In genomic region chr11:130449996-130450419, GRCh38 we compare ENCODE assay signal across 8 cellular contexts. TPM values are rescaled to one million over a fixed set of nuclear protein-coding genes. Genes with fewer than 3 reads are reported as not detected.
DNase-seq lines count a peak whose midpoint lies in the region; ATAC-seq and TF ChIP-seq lines count a peak whose summit lies in the region.

No MANE protein-coding gene starts in this region.

- H2BK5ac ChIP-seq in neuronal stem cell (ENCODE audit: low read length): no peak overlapping the region

- H3K9ac ChIP-seq in neuronal stem cell (ENCODE audit: low read depth, low read length, poor library complexity): no peak overlapping the region

- no peak overlapping the region for H3K14ac ChIP-seq in neuronal stem cell (ENCODE audit: low read length)

- no CpG with 5 or more reads among the region's 29 CpGs for WGBS in neuronal stem cell (ENCODE audit: extremely low coverage in 2 of 2, insufficient read length in 2 of 2, insufficient replicate concordance in 1 of 2), 2 donors

- no peak overlapping the region for H4K8ac ChIP-seq in neuronal stem cell (ENCODE audit: low read depth, low read length)

- H3K4me2 ChIP-seq in neuronal stem cell (ENCODE audit: insufficient read depth, low read length, poor library complexity, severe bottlenecking): peak overlapping the region; percentile 97

- H3K4me3 ChIP-seq in AG09309 (ENCODE audit: control insufficient read depth, low read depth, low read length) (no peak overlapping the region), neuronal stem cell (ENCODE audit: low read length in 2 of 2) (peak overlapping the region; percentile 56 to 86)

- no peak for DNase-seq in AG09309 (ENCODE audit: low read depth)
- DNase-seq in head of caudate nucleus: peak in 23 of 42 donors; percentile 21 to 66 (median 36)
- DNase-seq in neuronal stem cell (ENCODE audit: low spot score): no peak
- DNase-seq in inferior parietal cortex (ENCODE audit: extremely low spot score): no peak
- no peak for DNase-seq in H4 (ENCODE audit: low spot score)

- peak; percentile 9 for TF ChIP-seq CTCF in AG09309 (IDR thresholded peaks at IDR 0.05; ENCODE audit: control insufficient read depth, insufficient read depth, low read depth, low read length, missing control alignments)

- intact Hi-C loops in head of caudate nucleus (cut with DNase I): loop anchor here (10.0 kb wide), 1 partner anchor 155 kb away; no protein-coding TSS in a partner anchor

- H2AK5ac ChIP-seq in neuronal stem cell (ENCODE audit: low read depth, low read length): no peak overlapping the region

- no peak overlapping the region for H3K23ac ChIP-seq in neuronal stem cell (ENCODE audit: low read depth, low read length, poor library complexity)

- no peak overlapping the region for H2BK12ac ChIP-seq in neuronal stem cell (ENCODE audit: low read length)

- ATAC-seq in SK-N-SH treated with all-trans-retinoic acid at 6 μM for 48 hours: peak; percentile 12
- no peak for ATAC-seq in HG03159 (IDR thresholded peaks at IDR 0.05; ENCODE audit: unreplicated experiment)
- no peak for ATAC-seq in GM18511 (IDR thresholded peaks at IDR 0.05; ENCODE audit: unreplicated experiment)

- no peaks in the 10 kb centered on the region for H3K36me3 ChIP-seq in neuronal stem cell (replicated peaks in 1 of 2; ENCODE audit: control insufficient read depth in 2 of 2, insufficient read depth in 2 of 2, low read length in 2 of 2)

- H3K27ac ChIP-seq in neuronal stem cell (replicated peaks; ENCODE audit: low read length): no peak overlapping the region

- peaks cover 0 to 47% (median 21%) of the 10 kb centered on the region in 3 experiments for H3K27me3 ChIP-seq in neuronal stem cell (ENCODE audit: control insufficient read depth in 3 of 3, insufficient read depth in 3 of 3, low read depth in 1 of 3, low read length in 3 of 3)

- no peak overlapping the region for H3K4ac ChIP-seq in neuronal stem cell (ENCODE audit: low read length)

- H3K18ac ChIP-seq in neuronal stem cell (ENCODE audit: low read length): no peak overlapping the region

- H3K79me1 ChIP-seq in neuronal stem cell (ENCODE audit: low read depth, low read length): no peaks in the 10 kb centered on the region

- H2BK120ac ChIP-seq in neuronal stem cell (ENCODE audit: low read depth, low read length): no peak overlapping the region

- H2BK15ac ChIP-seq in neuronal stem cell (ENCODE audit: low read length): no peak overlapping the region

- H2AFZ ChIP-seq in neuronal stem cell (ENCODE audit: low read length): peak overlapping the region; percentile 99

- peaks cover 12 to 14% of the 10 kb centered on the region in 2 donors for H3K4me1 ChIP-seq in neuronal stem cell (ENCODE audit: control insufficient read depth in 2 of 2, insufficient read depth in 1 of 2, low read depth in 1 of 2, low read length in 2 of 2)

- no peaks in the 10 kb centered on the region for H3K9me3 ChIP-seq in neuronal stem cell (replicated peaks in 1 of 2; ENCODE audit: control insufficient read depth in 2 of 2, insufficient read depth in 1 of 2, low read depth in 1 of 2, low read length in 2 of 2)

- H4K91ac ChIP-seq in neuronal stem cell (ENCODE audit: low read depth, low read length, poor library complexity): no peak overlapping the region

TF ChIP-seq in SK-N-SH treated with all-trans-retinoic acid at 6 μM for 48 hours, 23 proteins besides CTCF, POLR2A, EP300 and RAD21:
- TF ChIP-seq ESRRG (CRISPR knock-in tag; IDR thresholded peaks at IDR 0.05) (no peak), GLIS3 (CRISPR knock-in tag; IDR thresholded peaks at IDR 0.05) (no peak), ZFP30 (CRISPR knock-in tag; IDR thresholded peaks at IDR 0.05) (no peak), TOX (CRISPR knock-in tag; IDR thresholded peaks at IDR 0.05; ENCODE audit: borderline replicate concordance) (no peak), ZNF565 (CRISPR knock-in tag; conservative IDR thresholded peaks at IDR 0.05; ENCODE audit: low read depth) (no peak), CREB5 (CRISPR knock-in tag; IDR thresholded peaks at IDR 0.05; ENCODE audit: low read depth) (no peak), OSR1 (CRISPR knock-in tag; IDR thresholded peaks at IDR 0.05) (no peak), RARB (CRISPR knock-in tag; IDR thresholded peaks at IDR 0.05) (no peak)
- TF ChIP-seq, protein P1, sequence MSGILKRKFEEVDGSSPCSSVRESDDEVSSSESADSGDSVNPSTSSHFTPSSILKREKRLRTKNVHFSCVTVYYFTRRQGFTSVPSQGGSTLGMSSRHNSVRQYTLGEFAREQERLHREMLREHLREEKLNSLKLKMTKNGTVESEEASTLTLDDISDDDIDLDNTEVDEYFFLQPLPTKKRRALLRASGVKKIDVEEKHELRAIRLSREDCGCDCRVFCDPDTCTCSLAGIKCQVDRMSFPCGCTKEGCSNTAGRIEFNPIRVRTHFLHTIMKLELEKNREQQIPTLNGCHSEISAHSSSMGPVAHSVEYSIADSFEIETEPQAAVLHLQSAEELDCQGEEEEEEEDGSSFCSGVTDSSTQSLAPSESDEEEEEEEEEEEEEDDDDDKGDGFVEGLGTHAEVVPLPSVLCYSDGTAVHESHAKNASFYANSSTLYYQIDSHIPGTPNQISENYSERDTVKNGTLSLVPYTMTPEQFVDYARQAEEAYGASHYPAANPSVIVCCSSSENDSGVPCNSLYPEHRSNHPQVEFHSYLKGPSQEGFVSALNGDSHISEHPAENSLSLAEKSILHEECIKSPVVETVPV (CRISPR knock-in tag; IDR thresholded peaks at IDR 0.05): no peak
TF ChIP-seq in SK-N-SH treated with all-trans-retinoic acid at 6 μM for 48 hours: peak in this region for 0.

RNA-seq across cellular contexts. Expression of gene ADAMTS15, which starts 1.6 kb away (rescaled TPM):
- 0.61 TPM for polyA plus RNA-seq in neuronal stem cell (2013, experiment 1 of 2)
- polyA plus RNA-seq in neuronal stem cell (2013, experiment 2 of 2): 0.65 TPM
- 0.62 and 0.82 TPM in 2 replicates for total RNA-seq in H4 (2014; rRNA removed; shearing (Covaris generic))

RNA-seq across cellular contexts. Expression of gene ADAMTS8, which starts 21.6 kb away (rescaled TPM):
- polyA plus RNA-seq in neuronal stem cell (2013, experiment 1 of 2): 0.13 TPM
- polyA plus RNA-seq in neuronal stem cell (2013, experiment 2 of 2): 0.10 TPM
- total RNA-seq in H4 (2014; rRNA removed; shearing (Covaris generic)): 0.04 TPM in 1 of 2 replicates, not detected in the other

Comparison
In these comparisons a context has a peak if more than half of its experiments do, and no peak if none do; other contexts are left out.
1. DNase-seq: peak in head of caudate nucleus (23 of 42); none in AG09309 (single experiment), neuronal stem cell (single experiment), inferior parietal cortex (single experiment) and H4 (single experiment).